ENCODE assay signal across 21 cellular contexts in genomic region chr22:45772726-45773125, GRCh38.
"Had no signal": no experiment of that assay in that cellular context is flagged by ENCODE, and none has a peak within 500 bp of the region (broad histone marks: within the 10 kb centered on the region; RNA-seq: fewer than 3 reads in every experiment).

No MANE protein-coding gene starts in this region.

- H3K9me3 Mint-ChIP-seq: activated naive CD4-positive, alpha-beta T cell treated with anti-CD3 and anti-CD28 coated beads, Interleukin-2, amount 50 U/mL, for 72 hours; activated T-cell treated with anti-CD3 and anti-CD28 coated beads, Interleukin-2, amount 50 U/mL, for 24 hours; natural killer cell had no signal

- H3K4me3 Mint-ChIP-seq: activated T-cell treated with anti-CD3 and anti-CD28 coated beads, Interleukin-2, amount 50 U/mL, for 24 hours; natural killer cell had no signal

- H3K4me1 ChIP-seq: transverse colon had no signal

- H3K36me3 ChIP-seq: brain microvascular endothelial cell, transverse colon had no signal

- H3K27ac Mint-ChIP-seq: activated naive CD4-positive, alpha-beta T cell treated with anti-CD3 and anti-CD28 coated beads, Interleukin-2, amount 50 U/mL, for 72 hours; activated T-cell treated with anti-CD3 and anti-CD28 coated beads, Interleukin-2, amount 50 U/mL, for 24 hours; natural killer cell had no signal

- H3K9me3 ChIP-seq: esophagus squamous epithelium, transverse colon had no signal

- H3K4me3 ChIP-seq: esophagus squamous epithelium, left ventricle myocardium inferior, skin epidermis, transverse colon had no signal

- H3K27me3 Mint-ChIP-seq: activated T-cell treated with anti-CD3 and anti-CD28 coated beads, Interleukin-2, amount 50 U/mL, for 24 hours had no signal

- H3K27ac ChIP-seq: brain microvascular endothelial cell, esophagus squamous epithelium, left ventricle myocardium inferior, skin epidermis, transverse colon had no signal

- ATAC-seq: activated naive CD4-positive, alpha-beta T cell treated with anti-CD3 and anti-CD28 coated beads, Interleukin-2, amount 50 U/mL, for 72 hours; natural killer cell; right cardiac atrium had no signal

- FAIRE-seq: endothelial cell of umbilical vein, kidney had no signal

- H3K27me3 ChIP-seq: brain microvascular endothelial cell, esophagus squamous epithelium, transverse colon had no signal

- DNase-seq: activated CD4-positive, alpha-beta T cell treated with anti-CD3 and anti-CD28 coated beads, Interleukin-2, amount 50 U/mL, for 48 hours; activated effector memory CD4-positive, alpha-beta T cell treated with anti-CD3 and anti-CD28 coated beads, Interleukin-2, amount 50 U/mL, for 16 hours; activated T-cell treated with anti-CD3 and anti-CD28 coated beads, Interleukin-2, amount 50 U/mL, for 24 hours; amniotic stem cell; brain microvascular endothelial cell; effector CD8-positive, alpha-beta T cell; esophagus squamous epithelium; glutamatergic neuron; hypothalamus; kidney; left ventricle myocardium inferior; natural killer cell; nucleus accumbens; right cardiac atrium; stimulated activated CD4-positive, alpha-beta T cell treated with anti-CD3 and anti-CD28 coated beads, Interleukin-15, amount 100 ng/mL, for 24 hours; stimulated activated CD4-positive, alpha-beta T cell treated with anti-CD3 and anti-CD28 coated beads, Interleukin-4, amount 100 ng/mL, for 1 hour; stimulated activated naive CD4-positive, alpha-beta T cell treated with Interleukin-2 at 50 U/mL for 16 hours; transverse colon had no signal

- H3K36me3 Mint-ChIP-seq: natural killer cell had no signal
